Comparison of ENCODE assay signal across 30 cellular contexts in genomic region chr15:29083858-29084257, GRCh38.
"Had no signal": no experiment of that assay in that cellular context is flagged by ENCODE, and none has a peak within 500 bp of the region (broad histone marks: within the 10 kb centered on the region; RNA-seq: fewer than 3 reads in every experiment).

No MANE protein-coding gene starts in this region.

- DNase-seq: activated CD4-positive, alpha-beta memory T cell treated with anti-CD3 and anti-CD28 coated beads, Interleukin-2, amount 10 ng/mL, durations not matched to agents 7 days and 5 days; activated CD4-positive, alpha-beta T cell treated with anti-CD3 and anti-CD28 coated beads for 1 hour; activated CD4-positive, alpha-beta T cell treated with anti-CD3 and anti-CD28 coated beads for 36 hours; activated CD4-positive, alpha-beta T cell treated with anti-CD3 and anti-CD28 coated beads for 48 hours; activated CD4-positive, alpha-beta T cell treated with anti-CD3 and anti-CD28 coated beads, Interleukin-2, amount 10 ng/mL, durations not matched to agents 7 days and 5 days; activated CD4-positive, alpha-beta T cell treated with anti-CD3 and anti-CD28 coated beads, Interleukin-2, amount 50 U/mL, for 48 hours; activated CD4-positive, CD25-positive, alpha-beta regulatory T cell; activated CD8-positive, alpha-beta memory T cell treated with anti-CD3 and anti-CD28 coated beads for 24 hours; activated CD8-positive, alpha-beta memory T cell treated with anti-CD3 and anti-CD28 coated beads, Interleukin-2, amount 10 ng/mL, durations not matched to agents 7 days and 5 days; activated CD8-positive, alpha-beta memory T cell treated with anti-CD3 and anti-CD28 coated beads, Interleukin-2, amount 50 U/mL, for 48 hours; activated CD8-positive, alpha-beta T cell treated with anti-CD3 and anti-CD28 coated beads, Interleukin-2, amount 10 ng/mL, durations not matched to agents 7 days and 5 days; activated effector memory CD4-positive, alpha-beta T cell treated with Interleukin-2 at 50 U/mL for 16 hours; activated gamma-delta T cell; activated naive CD4-positive, alpha-beta T cell treated with anti-CD3 and anti-CD28 coated beads, Interleukin-2, amount 10 ng/mL, durations not matched to agents 7 days and 5 days; activated naive CD4-positive, alpha-beta T cell treated with Interleukin-2 at 50 U/mL for 16 hours; activated T-cell treated with anti-CD3 and anti-CD28 coated beads, Interleukin-2, amount 50 U/mL, for 24 hours; activated T-cell treated with anti-CD3 and anti-CD28 coated beads, Interleukin-2, amount 50 U/mL, for 48 hours; amygdala; anterior cingulate cortex; caudate nucleus; cerebellar nuclear complex; T-cell; T-helper 17 cell; WERI-Rb-1 had no signal

- H3K4me3 ChIP-seq: ascending aorta, cardiac muscle cell had no signal

- ATAC-seq: activated CD4-positive, alpha-beta T cell treated with anti-CD3 and anti-CD28 coated beads for 36 hours; activated CD4-positive, CD25-positive, alpha-beta regulatory T cell treated with anti-CD3 and anti-CD28 coated beads, Interleukin-2, amount 50 U/mL, for 24 hours; activated CD8-positive, alpha-beta memory T cell treated with anti-CD3 and anti-CD28 coated beads, Interleukin-2, amount 10 ng/mL, durations not matched to agents 7 days and 5 days; activated CD8-positive, alpha-beta T cell treated with anti-CD3 and anti-CD28 coated beads, Interleukin-2, amount 10 ng/mL, durations not matched to agents 7 days and 5 days; T-cell; T-helper 17 cell; WTC11 had no signal

- H3K4me1 ChIP-seq: ascending aorta had no signal

- H3K36me3 ChIP-seq: ascending aorta, cardiac muscle cell, WERI-Rb-1 had no signal

- H3K9me3 ChIP-seq: ascending aorta had no signal

- FAIRE-seq: bronchial epithelial cell, TTC549 had no signal

- H3K27ac ChIP-seq: ascending aorta, cardiac muscle cell, WERI-Rb-1 had no signal

- H3K27me3 ChIP-seq: ascending aorta, cardiac muscle cell had no signal
